22 cellular contexts compared by ENCODE assay signal in the genomic region with DNA sequence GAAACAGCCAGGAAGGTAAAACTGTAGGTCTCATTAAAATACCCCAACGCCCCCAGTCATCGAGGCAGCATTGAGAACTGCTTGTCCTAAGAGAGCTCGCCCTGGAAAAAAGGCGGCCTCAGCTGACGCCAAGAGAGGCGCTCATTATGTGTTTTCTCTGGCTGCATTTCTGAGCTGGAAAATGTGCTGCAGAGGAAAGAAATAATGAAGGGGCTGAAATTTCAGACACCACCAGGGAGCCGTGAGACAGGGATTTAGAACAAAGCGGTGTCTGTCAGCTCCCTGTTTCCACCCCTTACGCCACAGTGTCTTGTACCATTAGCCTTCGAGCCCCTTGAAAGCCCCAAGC.
DNase-seq lines count a peak whose midpoint lies in the region; ATAC-seq lines count a peak whose summit lies in the region.
"Had no signal": no experiment of that assay in that cellular context is flagged by ENCODE, and none has a peak within 500 bp of the region (broad histone marks: within the 10 kb centered on the region; RNA-seq: fewer than 3 reads in every experiment).

No MANE protein-coding gene starts in this region.

- H3K27ac ChIP-seq in caudate nucleus (ENCODE audit: low read depth, low read length) = peak overlapping the region; percentile 59
- H3K27ac ChIP-seq: upper lobe of right lung had no signal

- ATAC-seq in HG03342 (IDR thresholded peaks at IDR 0.05; ENCODE audit: unreplicated experiment) (no peak), HG03439 (IDR thresholded peaks at IDR 0.05; ENCODE audit: unreplicated experiment) (no peak), HG02610 (IDR thresholded peaks at IDR 0.05; ENCODE audit: unreplicated experiment) (no peak)
- ATAC-seq: activated T-cell treated with anti-CD3 and anti-CD28 coated beads, Interleukin-2, amount 50 U/mL, for 72 hours; left colon; naive thymus-derived CD8-positive, alpha-beta T cell; upper lobe of right lung had no signal

- DNase-seq in NCI-H2107 treated with DMSO at 0.1 percent for 48 hours (lab: John Stamatoyannopoulos, UW; ENCODE audit: unreplicated experiment) (peak; percentile 49), NCI-H2107 (lab: John Stamatoyannopoulos, UW) (no peak), caudate nucleus (lab: John Stamatoyannopoulos, UW) (peak in 24 of 61 donors; percentile 10 to 62 (median 22)), midbrain (lab: John Stamatoyannopoulos, UW) (peak; percentile 65), superior temporal gyrus (ENCODE audit: extremely low spot score) (peak; percentile 50)
- DNase-seq: 8988T; activated CD4-positive, alpha-beta T cell treated with anti-CD3 and anti-CD28 coated beads for 48 hours; activated naive CD4-positive, alpha-beta T cell treated with anti-CD3 and anti-CD28 coated beads for 36 hours; activated T-cell treated with anti-CD3 and anti-CD28 coated beads, Interleukin-2, amount 50 U/mL, for 72 hours; CD4-positive, alpha-beta memory T cell; central memory CD4-positive, alpha-beta T cell; DMS153; GDM1; left colon; naive thymus-derived CD8-positive, alpha-beta T cell; NCI-H2171; NCI-H526 treated with DMSO at 0.1 percent for 48 hours; stimulated activated CD8-positive, alpha-beta memory T cell treated with anti-CD3 and anti-CD28 coated beads, Interleukin-4, amount 100 ng/mL, for 48 hours; upper lobe of right lung had no signal
